Comparison of ENCODE assay signal across 11 cellular contexts in the genomic region with DNA sequence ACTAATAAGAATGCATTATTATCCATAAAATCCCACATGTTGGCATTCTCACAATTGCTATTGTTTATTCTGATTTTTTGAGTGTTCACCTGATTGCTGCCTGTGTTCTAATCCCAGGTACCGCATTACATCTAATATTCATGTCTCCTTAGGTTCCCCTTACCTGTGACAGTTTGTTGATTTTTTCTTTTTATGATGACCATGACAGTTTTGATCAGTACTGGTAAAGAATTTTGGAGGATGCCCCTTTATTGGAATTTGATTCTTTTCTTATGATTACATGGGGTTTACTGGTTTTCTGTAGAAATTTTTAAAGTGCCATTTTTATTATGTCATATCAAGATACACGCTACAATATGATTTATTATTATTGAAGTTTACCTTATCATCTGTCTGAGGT.
"Had no signal": no experiment of that assay in that cellular context is flagged by ENCODE, and none has a peak within 500 bp of the region (broad histone marks: within the 10 kb centered on the region; RNA-seq: fewer than 3 reads in every experiment).

No MANE protein-coding gene starts in this region.

- H3K36me3 ChIP-seq: HAP-1 had no signal

- H3K4me1 ChIP-seq: HAP-1 had no signal

- H3K9me3 ChIP-seq: HAP-1 had no signal

- H2AFZ ChIP-seq: GM23248, GM23338 had no signal

- H3K4me2 ChIP-seq: GM23338 had no signal

- H3K27ac ChIP-seq: GM23248 had no signal

- DNase-seq: GM23248, GOT3, H7, H9, HCEC 1CT, HFFc6 had no signal

- H3K9ac ChIP-seq: GM23248 had no signal

- H3K4me3 ChIP-seq: GM23248, GM23338, HAP-1 had no signal

- ATAC-seq: GM23338, HCT116 had no signal

- FAIRE-seq: H1, H54 had no signal
